Comparison of ENCODE assay signal across 2 cellular contexts in genomic region chr9:131312822-131313770, GRCh38.
TF ChIP-seq lines count a peak whose summit lies in the region.

No MANE protein-coding gene starts in this region.

TF ChIP-seq in HEK293, 187 proteins besides CTCF, POLR2A, EP300 and RAD21 (continued from another document):
- TF ChIP-seq, protein P1, sequence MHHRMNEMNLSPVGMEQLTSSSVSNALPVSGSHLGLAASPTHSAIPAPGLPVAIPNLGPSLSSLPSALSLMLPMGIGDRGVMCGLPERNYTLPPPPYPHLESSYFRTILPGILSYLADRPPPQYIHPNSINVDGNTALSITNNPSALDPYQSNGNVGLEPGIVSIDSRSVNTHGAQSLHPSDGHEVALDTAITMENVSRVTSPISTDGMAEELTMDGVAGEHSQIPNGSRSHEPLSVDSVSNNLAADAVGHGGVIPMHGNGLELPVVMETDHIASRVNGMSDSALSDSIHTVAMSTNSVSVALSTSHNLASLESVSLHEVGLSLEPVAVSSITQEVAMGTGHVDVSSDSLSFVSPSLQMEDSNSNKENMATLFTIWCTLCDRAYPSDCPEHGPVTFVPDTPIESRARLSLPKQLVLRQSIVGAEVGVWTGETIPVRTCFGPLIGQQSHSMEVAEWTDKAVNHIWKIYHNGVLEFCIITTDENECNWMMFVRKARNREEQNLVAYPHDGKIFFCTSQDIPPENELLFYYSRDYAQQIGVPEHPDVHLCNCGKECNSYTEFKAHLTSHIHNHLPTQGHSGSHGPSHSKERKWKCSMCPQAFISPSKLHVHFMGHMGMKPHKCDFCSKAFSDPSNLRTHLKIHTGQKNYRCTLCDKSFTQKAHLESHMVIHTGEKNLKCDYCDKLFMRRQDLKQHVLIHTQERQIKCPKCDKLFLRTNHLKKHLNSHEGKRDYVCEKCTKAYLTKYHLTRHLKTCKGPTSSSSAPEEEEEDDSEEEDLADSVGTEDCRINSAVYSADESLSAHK (tag by site-specific recombination; IDR thresholded peaks at IDR 0.05): no peak
- TF ChIP-seq, protein P2, sequence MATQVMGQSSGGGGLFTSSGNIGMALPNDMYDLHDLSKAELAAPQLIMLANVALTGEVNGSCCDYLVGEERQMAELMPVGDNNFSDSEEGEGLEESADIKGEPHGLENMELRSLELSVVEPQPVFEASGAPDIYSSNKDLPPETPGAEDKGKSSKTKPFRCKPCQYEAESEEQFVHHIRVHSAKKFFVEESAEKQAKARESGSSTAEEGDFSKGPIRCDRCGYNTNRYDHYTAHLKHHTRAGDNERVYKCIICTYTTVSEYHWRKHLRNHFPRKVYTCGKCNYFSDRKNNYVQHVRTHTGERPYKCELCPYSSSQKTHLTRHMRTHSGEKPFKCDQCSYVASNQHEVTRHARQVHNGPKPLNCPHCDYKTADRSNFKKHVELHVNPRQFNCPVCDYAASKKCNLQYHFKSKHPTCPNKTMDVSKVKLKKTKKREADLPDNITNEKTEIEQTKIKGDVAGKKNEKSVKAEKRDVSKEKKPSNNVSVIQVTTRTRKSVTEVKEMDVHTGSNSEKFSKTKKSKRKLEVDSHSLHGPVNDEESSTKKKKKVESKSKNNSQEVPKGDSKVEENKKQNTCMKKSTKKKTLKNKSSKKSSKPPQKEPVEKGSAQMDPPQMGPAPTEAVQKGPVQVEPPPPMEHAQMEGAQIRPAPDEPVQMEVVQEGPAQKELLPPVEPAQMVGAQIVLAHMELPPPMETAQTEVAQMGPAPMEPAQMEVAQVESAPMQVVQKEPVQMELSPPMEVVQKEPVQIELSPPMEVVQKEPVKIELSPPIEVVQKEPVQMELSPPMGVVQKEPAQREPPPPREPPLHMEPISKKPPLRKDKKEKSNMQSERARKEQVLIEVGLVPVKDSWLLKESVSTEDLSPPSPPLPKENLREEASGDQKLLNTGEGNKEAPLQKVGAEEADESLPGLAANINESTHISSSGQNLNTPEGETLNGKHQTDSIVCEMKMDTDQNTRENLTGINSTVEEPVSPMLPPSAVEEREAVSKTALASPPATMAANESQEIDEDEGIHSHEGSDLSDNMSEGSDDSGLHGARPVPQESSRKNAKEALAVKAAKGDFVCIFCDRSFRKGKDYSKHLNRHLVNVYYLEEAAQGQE (tag by site-specific recombination; IDR thresholded peaks at IDR 0.05): no peak
- no peak for TF ChIP-seq YY1 (tag by site-specific recombination; IDR thresholded peaks at IDR 0.05)
- no peak for TF ChIP-seq ZBTB7A (tag by site-specific recombination; IDR thresholded peaks at IDR 0.05; ENCODE audit: low read depth)
- TF ChIP-seq KLF1 (tag by site-specific recombination; IDR thresholded peaks at IDR 0.05): peak; percentile 66
- no peak for TF ChIP-seq ZNF529 (tag by site-specific recombination; IDR thresholded peaks at IDR 0.05; ENCODE audit: insufficient replicate concordance)
- 0 out of 2 replicates have a peak, but pooled peaks have one; percentile 21 for TF ChIP-seq ZNF335 (tag by site-specific recombination; conservative IDR thresholded peaks at IDR 0.05)
- TF ChIP-seq ZNF768 (tag by site-specific recombination; IDR thresholded peaks at IDR 0.05): 0 out of 2 replicates have a peak, but pooled peaks have one; percentile 48

TF ChIP-seq in K562, 482 proteins besides CTCF, POLR2A, EP300 and RAD21 (continued from another document and continues in another):
- TF ChIP-seq ZBTB40 (IDR thresholded peaks at IDR 0.05): no peak
- TF ChIP-seq ZBTB40 (CRISPR knock-in tag; IDR thresholded peaks at IDR 0.05): no peak
- no peak for TF ChIP-seq FOSL1 (tag; conservative IDR thresholded peaks at IDR 0.05)
- no peak for TF ChIP-seq ETS1 (conservative IDR thresholded peaks at IDR 0.05; ENCODE audit: control insufficient read depth, low read depth, low read length)
- TF ChIP-seq ETV1 (tag; conservative IDR thresholded peaks at IDR 0.05; ENCODE audit: low read depth): 0 out of 2 replicates have a peak, but pooled peaks have one; percentile 14
- TF ChIP-seq TOE1 (IDR thresholded peaks at IDR 0.05; ENCODE audit: borderline replicate concordance): no peak
- TF ChIP-seq TOE1 (CRISPR knock-in tag; IDR thresholded peaks at IDR 0.05; ENCODE audit: borderline replicate concordance, low read depth): no peak
- 0 out of 2 replicates have a peak, but pooled peaks have one; percentile 16 for TF ChIP-seq DMBX1 (CRISPR knock-in tag; IDR thresholded peaks at IDR 0.05; ENCODE audit: borderline replicate concordance)
- no peak for TF ChIP-seq POLR2AphosphoS2 (IDR thresholded peaks at IDR 0.05; ENCODE audit: low read length)
- TF ChIP-seq ARID1B (IDR thresholded peaks at IDR 0.05): peak; percentile 35; the same call in 1 of the 2 replicates
- peak; percentile 76 for TF ChIP-seq RBM25 (IDR thresholded peaks at IDR 0.05; ENCODE audit: low read depth, low read length, severe bottlenecking)
- no peak for TF ChIP-seq MTA1 (IDR thresholded peaks at IDR 0.05; ENCODE audit: borderline replicate concordance)
- TF ChIP-seq SP1 (CRISPR knock-in tag; IDR thresholded peaks at IDR 0.05): no peak
- TF ChIP-seq KLF1 (tag; IDR thresholded peaks at IDR 0.05): peak; percentile 83
- peak; percentile 67 for TF ChIP-seq SMAD4 (CRISPR knock-in tag; conservative IDR thresholded peaks at IDR 0.05)
- no peak for TF ChIP-seq KDM4B (IDR thresholded peaks at IDR 0.05; ENCODE audit: borderline replicate concordance in 2 of 2, low read depth in 1 of 2)
- TF ChIP-seq HMG20B (CRISPR knock-in tag; IDR thresholded peaks at IDR 0.05): no peak
- TF ChIP-seq KDM1A (IDR thresholded peaks at IDR 0.05): peak; percentile 74 to 90
- peak; percentile 13; the same call in 1 of the 2 replicates for TF ChIP-seq L3MBTL2 (IDR thresholded peaks at IDR 0.05)
- no peak for TF ChIP-seq ZNF41 (CRISPR knock-in tag; conservative IDR thresholded peaks at IDR 0.05)
- TF ChIP-seq SNIP1 (IDR thresholded peaks at IDR 0.05; ENCODE audit: low read depth): no peak
- TF ChIP-seq LEF1 (IDR thresholded peaks at IDR 0.05): peak; percentile 83
- TF ChIP-seq HINFP (tag; conservative IDR thresholded peaks at IDR 0.05; ENCODE audit: low read depth): peak; percentile 52
- TF ChIP-seq GTF3C2 (IDR thresholded peaks at IDR 0.05; ENCODE audit: borderline replicate concordance, extremely low read depth, insufficient read length): no peak
- TF ChIP-seq ZNF212 (CRISPR knock-in tag; IDR thresholded peaks at IDR 0.05): no peak
- TF ChIP-seq CHD2 (IDR thresholded peaks at IDR 0.05; ENCODE audit: low read depth, low read length): no peak
- no peak for TF ChIP-seq CHCHD3 (CRISPR knock-in tag; IDR thresholded peaks at IDR 0.05)
- peak; percentile 83 for TF ChIP-seq HDAC2 (IDR thresholded peaks at IDR 0.05)
- TF ChIP-seq, protein P3, sequence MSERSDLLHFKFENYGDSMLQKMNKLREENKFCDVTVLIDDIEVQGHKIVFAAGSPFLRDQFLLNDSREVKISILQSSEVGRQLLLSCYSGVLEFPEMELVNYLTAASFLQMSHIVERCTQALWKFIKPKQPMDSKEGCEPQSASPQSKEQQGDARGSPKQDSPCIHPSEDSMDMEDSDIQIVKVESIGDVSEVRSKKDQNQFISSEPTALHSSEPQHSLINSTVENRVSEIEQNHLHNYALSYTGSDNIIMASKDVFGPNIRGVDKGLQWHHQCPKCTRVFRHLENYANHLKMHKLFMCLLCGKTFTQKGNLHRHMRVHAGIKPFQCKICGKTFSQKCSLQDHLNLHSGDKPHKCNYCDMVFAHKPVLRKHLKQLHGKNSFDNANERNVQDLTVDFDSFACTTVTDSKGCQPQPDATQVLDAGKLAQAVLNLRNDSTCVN (CRISPR knock-in tag; IDR thresholded peaks at IDR 0.05): no peak
- TF ChIP-seq ZNF239 (CRISPR knock-in tag; IDR thresholded peaks at IDR 0.05): no peak
- peak; percentile 19; the same call in 1 of the 2 replicates for TF ChIP-seq ZBTB7A (IDR thresholded peaks at IDR 0.05; ENCODE audit: borderline replicate concordance, control insufficient read depth, low read depth, low read length)
- TF ChIP-seq RBBP5 (IDR thresholded peaks at IDR 0.05; ENCODE audit: borderline replicate concordance, insufficient read depth, low read length, poor library complexity, severe bottlenecking): peak; percentile 74
- TF ChIP-seq ZNF436 (CRISPR knock-in tag; IDR thresholded peaks at IDR 0.05): no peak
- TF ChIP-seq ZNF197 (CRISPR knock-in tag; IDR thresholded peaks at IDR 0.05; ENCODE audit: low read depth): no peak
